In the genomic region with DNA sequence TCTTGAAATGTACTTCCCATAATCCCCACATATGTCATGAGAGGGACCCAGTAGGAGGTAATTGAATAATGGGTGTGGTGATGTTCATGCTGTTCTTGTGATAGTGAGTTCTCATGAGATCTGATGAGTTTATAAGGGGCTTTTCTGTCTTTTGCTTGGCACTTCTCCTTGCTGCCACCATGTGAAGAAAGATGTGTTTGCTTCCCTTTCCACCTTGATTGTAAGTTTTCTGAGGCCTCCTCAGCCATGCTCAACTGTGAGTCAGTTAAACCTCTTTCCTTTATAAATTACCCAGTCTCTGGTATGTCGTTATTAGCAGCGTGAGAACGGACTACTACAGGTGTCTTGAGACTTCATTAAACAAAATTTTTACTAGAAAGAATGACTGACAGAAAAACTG, we compare ENCODE assay signal across 24 cellular contexts.
"Had no signal": no experiment of that assay in that cellular context is flagged by ENCODE, and none has a peak within 500 bp of the region (broad histone marks: within the 10 kb centered on the region; RNA-seq: fewer than 3 reads in every experiment).

No MANE protein-coding gene starts in this region.

- H3K36me3 Mint-ChIP-seq: IgD-negative memory B cell had no signal

- H3K4me3 Mint-ChIP-seq: IgD-negative memory B cell had no signal

- H3K27me3 Mint-ChIP-seq: IgD-negative memory B cell had no signal

- H3K4me2 ChIP-seq: KMS-11 had no signal

- H3K9me3 Mint-ChIP-seq: IgD-negative memory B cell had no signal

- H3K4me3 ChIP-seq: K562 had no signal

- ATAC-seq: K562, Panc1, PC-3, SK-N-SH treated with all-trans-retinoic acid at 6 μM for 48 hours had no signal

- DNase-seq: Kasumi-1, MV-4-11, NCI-H1048, NCI-H1105, NCI-H1417, NCI-H1436 treated with DMSO at 0.1 percent for 48 hours, NCI-H1694, NCI-H187 treated with DMSO at 0.1 percent for 48 hours, NCI-H2029 treated with DMSO at 0.1 percent for 48 hours, NCI-H2107, NCI-H2227 treated with DMSO at 0.1 percent for 48 hours, NCI-H510A, NCI-H524 treated with DMSO at 0.1 percent for 48 hours, NCI-H69, NCI-H774, PC-3, SHP77 had no signal

- H3K9ac ChIP-seq: KMS-11 had no signal

- H3K27ac Mint-ChIP-seq: IgD-negative memory B cell had no signal

- H3K27ac ChIP-seq: HL-60, KMS-11, RWPE1 had no signal
